ENCODE assay signal across 14 cellular contexts in the genomic region with DNA sequence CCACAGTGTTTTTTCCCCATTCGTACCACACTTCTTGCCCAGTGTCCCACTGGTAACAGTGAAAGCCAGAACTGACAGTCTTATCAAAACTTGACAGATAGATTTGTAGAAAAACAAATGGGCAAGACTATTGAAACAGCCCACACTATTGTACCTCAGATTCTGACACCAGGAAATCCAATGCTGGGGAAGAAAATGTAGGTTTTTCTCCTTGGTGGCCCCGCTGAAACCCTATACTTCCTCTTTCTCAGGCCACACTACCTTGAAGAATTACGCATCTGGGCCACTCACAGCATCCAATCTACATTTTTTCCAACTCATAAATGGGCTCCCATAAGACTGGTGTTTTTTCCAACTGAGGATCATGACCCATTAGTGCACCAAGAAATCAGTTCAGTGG.
DNase-seq lines count a peak whose midpoint lies in the region; ATAC-seq and TF ChIP-seq lines count a peak whose summit lies in the region.
"Had no signal": no experiment of that assay in that cellular context is flagged by ENCODE, and none has a peak within 500 bp of the region (broad histone marks: within the 10 kb centered on the region; RNA-seq: fewer than 3 reads in every experiment).

No MANE protein-coding gene starts in this region.

- no peaks in the 10 kb centered on the region for H3K9me3 ChIP-seq in smooth muscle cell (replicated peaks; ENCODE audit: low read depth)
- peaks cover 3% of the 10 kb centered on the region for H3K9me3 ChIP-seq in neural progenitor cell (ENCODE audit: low read depth)
- H3K9me3 ChIP-seq: SJCRH30 had no signal

- no peaks in the 10 kb centered on the region for H3K9me3 Mint-ChIP-seq in activated CD4-positive, alpha-beta T cell treated with anti-CD3 and anti-CD28 coated beads for 36 hours (ENCODE audit: low read depth)
- H3K9me3 Mint-ChIP-seq in neural progenitor cell, result peaks cover 15% of the 10 kb centered on the region
- H3K9me3 Mint-ChIP-seq: activated T-helper 2 cell treated with anti-CD3 and anti-CD28 coated beads, Interferon-gamma antibody, Interleukin-2, Interleukin-4, amounts not matched to agents 10 μg/mL and 5 μg/mL and 100 μg/mL, durations not matched to agents 14 hours and 24 hours and 36 hours; stimulated activated naive CD8-positive, alpha-beta T cell treated with anti-CD3 and anti-CD28 coated beads, Interleukin-15, Interleukin-2, amounts not matched to agents 100 ng/mL and 50 ng/mL, for 24 hours had no signal

- no peak overlapping the region for H3K9ac ChIP-seq in smooth muscle cell (ENCODE audit: low read depth)
- no peak overlapping the region for H3K9ac ChIP-seq in neural progenitor cell
- H3K9ac ChIP-seq: parathyroid adenoma had no signal

- H4K20me1 ChIP-seq in smooth muscle cell (ENCODE audit: low read depth) (no peaks in the 10 kb centered on the region), neural progenitor cell (ENCODE audit: low read depth) (no peaks in the 10 kb centered on the region)

- ATAC-seq in GM21786 (IDR thresholded peaks at IDR 0.05; ENCODE audit: unreplicated experiment), result peak; percentile 59
- peak; percentile 62 for ATAC-seq in HG03469 (IDR thresholded peaks at IDR 0.05; ENCODE audit: unreplicated experiment)
- ATAC-seq in activated CD4-positive, alpha-beta T cell treated with anti-CD3 and anti-CD28 coated beads for 36 hours, result no peak

- no peaks in the 10 kb centered on the region for H3K36me3 ChIP-seq in smooth muscle cell (ENCODE audit: low read depth)
- H3K36me3 ChIP-seq in neural progenitor cell, result no peaks in the 10 kb centered on the region
- H3K36me3 ChIP-seq: SJCRH30 had no signal

- H3K4me2 ChIP-seq in smooth muscle cell (peak overlapping the region; percentile 49), neural progenitor cell (no peak overlapping the region)

- H2AFZ ChIP-seq in smooth muscle cell (ENCODE audit: low read depth) (no peak overlapping the region), neural progenitor cell (replicated peaks) (no peak overlapping the region)
- H2AFZ ChIP-seq: parathyroid adenoma had no signal

- H3K4me3 ChIP-seq in smooth muscle cell, result no peak overlapping the region
- no peak overlapping the region for H3K4me3 ChIP-seq in neural progenitor cell
- H3K4me3 ChIP-seq: SJCRH30 had no signal

- peak overlapping the region; percentile 34 for H3K27ac ChIP-seq in smooth muscle cell (ENCODE audit: low read depth)
- H3K27ac ChIP-seq in neural progenitor cell, result no peak overlapping the region
- H3K27ac ChIP-seq: parathyroid adenoma, SJCRH30 had no signal

- peaks cover 5% of the 10 kb centered on the region for H3K4me1 ChIP-seq in smooth muscle cell (ENCODE audit: low read depth)
- H3K4me1 ChIP-seq in neural progenitor cell, result peaks cover 6% of the 10 kb centered on the region
- H3K4me1 ChIP-seq: parathyroid adenoma, SJCRH30 had no signal

- DNase-seq in SKM-1 treated with dmso at 0.1 percent for 144 hours (lab: John Stamatoyannopoulos, UW; ENCODE audit: unreplicated experiment) (peak; percentile 15), SKM-1 (lab: John Stamatoyannopoulos, UW; ENCODE audit: unreplicated experiment) (no peak), smooth muscle cell (lab: John Stamatoyannopoulos, UW; ENCODE audit: unreplicated experiment) (no peak), neural progenitor cell (ENCODE audit: low spot score) (no peak)
- no peak for DNase-seq in activated CD4-positive, alpha-beta T cell treated with anti-CD3 and anti-CD28 coated beads for 36 hours
- DNase-seq in effector CD8-positive, alpha-beta T cell (lab: John Stamatoyannopoulos, UW), result no peak
- DNase-seq: endodermal cell; stimulated activated CD4-positive, alpha-beta T cell treated with anti-CD3 and anti-CD28 coated beads, Interleukin-2, amount 100 ng/mL, for 24 hours had no signal

- intact Hi-C loops in activated CD4-positive, alpha-beta T cell treated with anti-CD3 and anti-CD28 coated beads for 36 hours (cut with DNase I, micrococcal nuclease), result no loop called here

- H3K27me3 Mint-ChIP-seq in activated CD4-positive, alpha-beta T cell treated with anti-CD3 and anti-CD28 coated beads for 36 hours, result peaks cover 14% of the 10 kb centered on the region
- H3K27me3 Mint-ChIP-seq in neural progenitor cell (ENCODE audit: insufficient read depth, low read depth), result no peaks in the 10 kb centered on the region

- WGBS in smooth muscle cell (ENCODE audit: low lambda C conversion rate), result 84% methylated on average over 3 of the region's 3 CpGs

- POLR2A ChIA-PET in activated CD4-positive, alpha-beta T cell treated with anti-CD3 and anti-CD28 coated beads for 36 hours (lab: Charles Lee), result no interaction called here

- H3K4me3 Mint-ChIP-seq in activated CD4-positive, alpha-beta T cell treated with anti-CD3 and anti-CD28 coated beads for 36 hours, result no peak overlapping the region
- no peak overlapping the region for H3K4me3 Mint-ChIP-seq in neural progenitor cell
- H3K4me3 Mint-ChIP-seq: endodermal cell; stimulated activated naive CD8-positive, alpha-beta T cell treated with anti-CD3 and anti-CD28 coated beads, Interleukin-15, Interleukin-2, amounts not matched to agents 100 ng/mL and 50 ng/mL, for 24 hours had no signal

- H3F3A ChIP-seq in smooth muscle cell (ENCODE audit: low read depth) (peaks cover 3% of the 10 kb centered on the region), neural progenitor cell (ENCODE audit: low read depth) (peaks cover 8% of the 10 kb centered on the region)

- H3K4me1 Mint-ChIP-seq in activated CD4-positive, alpha-beta T cell treated with anti-CD3 and anti-CD28 coated beads for 36 hours, result peaks cover 3% of the 10 kb centered on the region
- no peaks in the 10 kb centered on the region for H3K4me1 Mint-ChIP-seq in neural progenitor cell
- H3K4me1 Mint-ChIP-seq: endodermal cell had no signal

- H3K79me2 ChIP-seq in smooth muscle cell (ENCODE audit: low read depth) (no peaks in the 10 kb centered on the region), neural progenitor cell (ENCODE audit: low read depth) (no peaks in the 10 kb centered on the region)
- H3K79me2 ChIP-seq: parathyroid adenoma had no signal

- TF ChIP-seq CTCF in smooth muscle cell (IDR thresholded peaks at IDR 0.05; ENCODE audit: borderline replicate concordance, insufficient read depth, poor library complexity, severe bottlenecking) (no peak), neural progenitor cell (IDR thresholded peaks at IDR 0.05) (no peak)

- CTCF ChIA-PET in activated CD4-positive, alpha-beta T cell treated with anti-CD3 and anti-CD28 coated beads for 36 hours (lab: Charles Lee), result no interaction called here

- no peaks in the 10 kb centered on the region for H3K27me3 ChIP-seq in smooth muscle cell (ENCODE audit: low read depth)
- H3K27me3 ChIP-seq in neural progenitor cell, result no peaks in the 10 kb centered on the region
- H3K27me3 ChIP-seq: SJCRH30 had no signal

- no peak overlapping the region for H3K27ac Mint-ChIP-seq in activated CD4-positive, alpha-beta T cell treated with anti-CD3 and anti-CD28 coated beads for 36 hours
- H3K27ac Mint-ChIP-seq in neural progenitor cell, result no peak overlapping the region
- H3K27ac Mint-ChIP-seq: activated T-helper 2 cell treated with anti-CD3 and anti-CD28 coated beads, Interferon-gamma antibody, Interleukin-2, Interleukin-4, amounts not matched to agents 10 μg/mL and 5 μg/mL and 100 μg/mL, durations not matched to agents 14 hours and 24 hours and 36 hours; endodermal cell; stimulated activated naive CD8-positive, alpha-beta T cell treated with anti-CD3 and anti-CD28 coated beads, Interleukin-15, Interleukin-2, amounts not matched to agents 100 ng/mL and 50 ng/mL, for 24 hours had no signal

- H3K36me3 Mint-ChIP-seq in activated CD4-positive, alpha-beta T cell treated with anti-CD3 and anti-CD28 coated beads for 36 hours (ENCODE audit: low read depth), result no peaks in the 10 kb centered on the region
- H3K36me3 Mint-ChIP-seq in neural progenitor cell, result no peaks in the 10 kb centered on the region
